8 cellular contexts compared by ENCODE assay signal in genomic region chr5:176646707-176647029, GRCh38. TPM values are rescaled to one million over a fixed set of nuclear protein-coding genes. Genes with fewer than 3 reads are reported as not detected.
A peak's percentile ranks its signal among the peaks of the same experiment; 100 is the strongest.
DNase-seq lines count a peak whose midpoint lies in the region; ATAC-seq and TF ChIP-seq lines count a peak whose summit lies in the region.

No MANE protein-coding gene starts in this region.

- peak in 1 of 2 donors; percentile 17 for ATAC-seq in activated T-cell treated with anti-CD3 and anti-CD28 coated beads, Interleukin-2, amount 50 U/mL, for 72 hours (replicated peaks in 1 of 2)
- no peak for ATAC-seq in left lobe of liver

- peak overlapping the region; percentile 90 to 92 for H3K4me3 Mint-ChIP-seq in activated T-cell treated with anti-CD3 and anti-CD28 coated beads, Interleukin-2, amount 50 U/mL, for 72 hours

- no peak for DNase-seq in activated T-cell treated with anti-CD3 and anti-CD28 coated beads, Interleukin-2, amount 50 U/mL, for 72 hours
- no peak for DNase-seq in activated T-cell treated with anti-CD3 and anti-CD28 coated beads for 4 hours
- no peak for DNase-seq in NB4 (ENCODE audit: low read depth)
- no peak for DNase-seq in epithelial cell of prostate (ENCODE audit: low read depth, low spot score)
- no peak for DNase-seq in sigmoid colon
- no peak for DNase-seq in KG1 (lab: John Stamatoyannopoulos, UW)
- DNase-seq in stimulated activated CD4-positive, alpha-beta T cell treated with anti-CD3 and anti-CD28 coated beads, Interleukin-4, amount 100 ng/mL, for 4 hours, result no peak
- no peak for DNase-seq in left lobe of liver (ENCODE audit: low spot score)

- no peaks in the 10 kb centered on the region for H3K27me3 ChIP-seq in sigmoid colon

- no peak for TF ChIP-seq EP300 in sigmoid colon (IDR thresholded peaks at IDR 0.05)

- no peaks in the 10 kb centered on the region for H3K36me3 Mint-ChIP-seq in activated T-cell treated with anti-CD3 and anti-CD28 coated beads, Interleukin-2, amount 50 U/mL, for 72 hours (ENCODE audit: insufficient read depth in 2 of 2)

- no peaks in the 10 kb centered on the region for H3K9me3 ChIP-seq in sigmoid colon

- no peaks in the 10 kb centered on the region for H3K36me3 ChIP-seq in sigmoid colon

- H3K27me3 Mint-ChIP-seq in activated T-cell treated with anti-CD3 and anti-CD28 coated beads, Interleukin-2, amount 50 U/mL, for 72 hours (ENCODE audit: low read depth), result peaks cover 5% of the 10 kb centered on the region

- peak overlapping the region; percentile 28 for H3K4me3 ChIP-seq in NB4 (ENCODE audit: low read depth, low read length)
- peak overlapping the region; percentile 2 to 85 (median 64) for H3K4me3 ChIP-seq in sigmoid colon

- intact Hi-C loops in sigmoid colon (cut with DNase I), result loop anchor here (1.0 to 10.0 kb wide), 6 partner anchors 72 to 1981 kb away; partner anchors contain the start of genes CLK4, CLTB, HIGD2A and NOP16

- H3K4me1 Mint-ChIP-seq in activated T-cell treated with anti-CD3 and anti-CD28 coated beads, Interleukin-2, amount 50 U/mL, for 72 hours (ENCODE audit: low read depth), result peaks cover 42% of the 10 kb centered on the region

- WGBS in sigmoid colon, 2 donors, result 16 to 18% methylated on average over 11 of the region's 11 CpGs

- no peaks in the 10 kb centered on the region for H3K9me3 Mint-ChIP-seq in activated T-cell treated with anti-CD3 and anti-CD28 coated beads, Interleukin-2, amount 50 U/mL, for 72 hours

- TF ChIP-seq POLR2A in NB4 (IDR thresholded peaks at IDR 0.05; ENCODE audit: extremely low read depth, insufficient read length), result no peak
- TF ChIP-seq POLR2A in sigmoid colon (IDR thresholded peaks at IDR 0.05), result no peak

- H3K27ac ChIP-seq in epithelial cell of prostate (peak overlapping the region; percentile 14), sigmoid colon (peak overlapping the region; percentile 79 to 82 (median 81))

- H3K27ac Mint-ChIP-seq in activated T-cell treated with anti-CD3 and anti-CD28 coated beads, Interleukin-2, amount 50 U/mL, for 72 hours, result peak overlapping the region; percentile 17

- no peak for TF ChIP-seq CTCF in NB4 (IDR thresholded peaks at IDR 0.05; ENCODE audit: low read depth, low read length)
- TF ChIP-seq CTCF in sigmoid colon (IDR thresholded peaks at IDR 0.05), result no peak

- peaks cover 0 to 22% (median 20%) of the 10 kb centered on the region in 4 donors for H3K4me1 ChIP-seq in sigmoid colon

RNA-seq across cellular contexts. Expression of gene TSPAN17, which starts 0.6 kb away (rescaled TPM):
- 10 to 100 TPM; 25.3 to 31.8 TPM for total RNA-seq in activated T-cell treated with anti-CD3 and anti-CD28 coated beads, Interleukin-2, amount 50 U/mL, for 72 hours
- total RNA-seq in sigmoid colon, result 10 to 100 TPM in 2 of 4 donors, 1 to 10 TPM in 2; 7.4 to 22.4 (median 9.7) TPM
- 10 to 100 TPM; 21.7 to 37.7 (median 25.2) TPM for polyA plus RNA-seq in sigmoid colon
- total RNA-seq in left lobe of liver, result 13.7 TPM

RNA-seq across cellular contexts. Expression of gene EIF4E1B, which starts 16.2 kb away (rescaled TPM):
- total RNA-seq in activated T-cell treated with anti-CD3 and anti-CD28 coated beads, Interleukin-2, amount 50 U/mL, for 72 hours, result not detected
- under 1 TPM in 1 of 4 donors, not detected in 3; 0.36 TPM for total RNA-seq in sigmoid colon
- not detected for polyA plus RNA-seq in sigmoid colon
- total RNA-seq in left lobe of liver, result not detected

RNA-seq across cellular contexts. Expression of gene SNCB, which starts 16.3 kb away (rescaled TPM):
- under 1 TPM in 1 of 2 donors, not detected in 1; 0.81 TPM for total RNA-seq in activated T-cell treated with anti-CD3 and anti-CD28 coated beads, Interleukin-2, amount 50 U/mL, for 72 hours
- 1 to 10 TPM in 1 of 4 donors, not detected in 3; 2.2 TPM for total RNA-seq in sigmoid colon
- under 1 TPM in 1 of 3 donors, not detected in 2; 0.23 TPM for polyA plus RNA-seq in sigmoid colon
- not detected for total RNA-seq in left lobe of liver

RNA-seq across cellular contexts. Expression of gene GPRIN1, which starts 36.7 kb away (rescaled TPM):
- 1 to 10 TPM; 1.4 to 2.0 TPM for total RNA-seq in activated T-cell treated with anti-CD3 and anti-CD28 coated beads, Interleukin-2, amount 50 U/mL, for 72 hours
- total RNA-seq in sigmoid colon (1 to 10 TPM in 2 of 4 donors, under 1 TPM in 2; 0.33 to 1.6 (median 0.81) TPM), left lobe of liver (0.18 TPM)
- polyA plus RNA-seq in sigmoid colon, result 1 to 10 TPM in 1 of 3 donors, under 1 TPM in 2; 0.60 to 1.4 (median 0.69) TPM
